Comparison of ENCODE assay signal across 14 cellular contexts in the genomic region with DNA sequence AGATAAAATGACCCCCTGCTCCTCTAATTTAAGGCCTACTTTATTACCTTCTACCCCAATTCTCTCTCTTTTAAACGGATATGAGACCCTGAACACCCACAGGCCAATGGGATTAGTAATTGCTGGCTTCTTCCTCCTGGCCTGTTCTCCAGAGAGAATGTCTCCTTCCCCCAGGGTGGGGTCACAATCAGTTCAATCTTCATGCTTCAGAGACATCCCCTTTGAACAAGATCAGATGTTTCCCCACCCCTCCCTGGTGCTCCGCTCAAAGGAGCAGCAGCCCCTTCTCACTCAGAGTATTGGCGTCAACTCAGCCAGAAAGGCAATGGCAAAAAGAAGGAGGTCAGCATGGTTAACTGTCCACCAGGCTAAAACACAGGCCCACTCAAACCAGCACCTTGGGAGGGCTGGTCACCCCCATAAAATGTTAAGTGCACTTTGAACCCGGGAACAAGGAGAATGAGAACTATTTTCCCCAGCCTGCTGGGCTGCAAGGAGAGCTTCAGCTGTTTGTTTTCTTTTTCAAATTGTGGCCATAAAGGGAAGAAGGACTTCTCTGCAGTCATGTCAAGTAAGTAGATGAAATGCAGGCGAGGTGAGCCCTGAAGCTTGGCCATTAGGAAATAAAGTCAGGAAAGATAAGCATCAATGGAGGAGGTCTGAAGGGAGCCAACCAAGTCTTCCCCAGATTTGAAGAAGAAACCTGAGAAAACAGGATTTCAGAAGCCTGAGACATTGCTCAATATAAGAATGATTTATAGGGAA. TPM values are rescaled to one million over a fixed set of nuclear protein-coding genes. Genes with fewer than 3 reads are reported as not detected.
DNase-seq lines count a peak whose midpoint lies in the region; ATAC-seq and TF ChIP-seq lines count a peak whose summit lies in the region.
"Had no signal": no experiment of that assay in that cellular context is flagged by ENCODE, and none has a peak within 500 bp of the region (broad histone marks: within the 10 kb centered on the region; RNA-seq: fewer than 3 reads in every experiment).

No MANE protein-coding gene starts in this region.

- POLR2A ChIA-PET in HEK293 (lab: Yijun Ruan, JAX), result no interaction called here

- H3K36me3 ChIP-seq in HEK293 (ENCODE audit: control insufficient read depth in 2 of 2, insufficient read depth in 1 of 2, low read length in 2 of 2) (peaks cover 3 to 39% of the 10 kb centered on the region in 2 experiments; a peak in 1 of 3 replicates), mesodermal cell (ENCODE audit: control insufficient read depth, insufficient read depth, low read length) (peaks cover 65% of the 10 kb centered on the region), stomach smooth muscle (ENCODE audit: control insufficient read depth in 2 of 2, insufficient read depth in 2 of 2, low read length in 2 of 2) (peaks cover 17 to 24% of the 10 kb centered on the region in 2 donors)

- H3K9ac ChIP-seq in stomach smooth muscle (ENCODE audit: low read length in 2 of 2), result no peak overlapping the region

- DNase-seq in amniotic epithelial cell (ENCODE audit: low read depth), result peak; percentile 71
- DNase-seq in NCI-H2227 treated with DMSO at 0.1 percent for 48 hours (lab: John Stamatoyannopoulos, UW), result no peak
- no peak for DNase-seq in HK-2 (ENCODE audit: unreplicated experiment)
- DNase-seq: activated CD4-positive, alpha-beta T cell treated with anti-CD3 and anti-CD28 coated beads for 4 hours; activated CD8-positive, alpha-beta memory T cell treated with anti-CD3 and anti-CD28 coated beads, Interleukin-2, amount 50 U/mL, for 4 hours; activated naive CD4-positive, alpha-beta T cell; dorsolateral prefrontal cortex; heart right ventricle; psoas muscle; T1000 had no signal

- CTCF ChIA-PET in HEK293 (lab: Yijun Ruan, JAX), result interaction anchor here (0.8 to 1.0 kb wide), 3 partner anchors 91 to 161 kb away, joined by 4 to 5 read pairs (median 4); no protein-coding TSS in a partner anchor

- H3K27ac ChIP-seq in HEK293 (ENCODE audit: extremely low read depth, low read depth, low read length), result no peak overlapping the region
- peak overlapping the region; percentile 64 for H3K27ac ChIP-seq in mesodermal cell (ENCODE audit: low read depth, low read length, severe bottlenecking)
- peak overlapping the region; percentile 82 for H3K27ac ChIP-seq in stomach smooth muscle (ENCODE audit: low read length)
- H3K27ac ChIP-seq: dorsolateral prefrontal cortex, heart right ventricle, psoas muscle had no signal

- TF ChIP-seq CTCF in HEK293 (tag by site-specific recombination; IDR thresholded peaks at IDR 0.05), result no peak

- H3K4me3 ChIP-seq in HEK293 (ENCODE audit: low read depth, low read length), result no peak overlapping the region
- H3K4me3 ChIP-seq in mesodermal cell (ENCODE audit: extremely low read depth, insufficient read depth, low read length, poor library complexity, severe bottlenecking), result no peak overlapping the region
- no peak overlapping the region for H3K4me3 ChIP-seq in stomach smooth muscle (ENCODE audit: low read length in 2 of 2)
- H3K4me3 ChIP-seq: dorsolateral prefrontal cortex, heart right ventricle, psoas muscle had no signal

- ATAC-seq in GM18907 (IDR thresholded peaks at IDR 0.05; ENCODE audit: unreplicated experiment), result no peak
- ATAC-seq: heart right ventricle, psoas muscle had no signal

- H3K9me3 ChIP-seq in HEK293 (ENCODE audit: control insufficient read depth, insufficient read depth, low read depth, low read length), result no peaks in the 10 kb centered on the region
- peaks cover 8% of the 10 kb centered on the region for H3K9me3 ChIP-seq in mesodermal cell (ENCODE audit: control insufficient read depth, low read length)
- no peaks in the 10 kb centered on the region for H3K9me3 ChIP-seq in stomach smooth muscle (ENCODE audit: control insufficient read depth in 2 of 2, low read length in 2 of 2)
- H3K9me3 ChIP-seq: heart right ventricle, psoas muscle had no signal

- peaks cover 11% of the 10 kb centered on the region for H3K4me1 ChIP-seq in HEK293 (ENCODE audit: control insufficient read depth, insufficient read depth, low read length)
- H3K4me1 ChIP-seq in mesodermal cell (ENCODE audit: control insufficient read depth, insufficient read depth, low read length, poor library complexity, severe bottlenecking), result peaks cover 34% of the 10 kb centered on the region
- H3K4me1 ChIP-seq in stomach smooth muscle (ENCODE audit: control insufficient read depth, insufficient read depth, low read length), result peaks cover 60% of the 10 kb centered on the region

- H3K27me3 ChIP-seq in stomach smooth muscle (ENCODE audit: control insufficient read depth in 1 of 2, insufficient read depth in 2 of 2, low read length in 2 of 2), result no peaks in the 10 kb centered on the region
- H3K27me3 ChIP-seq: dorsolateral prefrontal cortex, heart right ventricle had no signal

- 75 to 79% methylated on average over 2 to 4 of the region's 5 CpGs for WGBS in mesodermal cell (ENCODE audit: insufficient coverage in 2 of 2), 2 experiments

TF ChIP-seq in HEK293, 187 proteins besides CTCF, POLR2A, EP300 and RAD21:
- TF ChIP-seq ZBTB20 (tag by site-specific recombination; IDR thresholded peaks at IDR 0.05) (peak; percentile 67), ZNF274 (IDR thresholded peaks at IDR 0.05; ENCODE audit: low read length) (no peak), ZNF274 (tag by site-specific recombination; IDR thresholded peaks at IDR 0.05; ENCODE audit: borderline replicate concordance) (no peak), ZNF423 (tag by site-specific recombination; IDR thresholded peaks at IDR 0.05) (no peak), ZFP41 (tag by site-specific recombination; IDR thresholded peaks at IDR 0.05; ENCODE audit: borderline replicate concordance) (no peak), TCF7L2 (IDR thresholded peaks at IDR 0.05; ENCODE audit: borderline replicate concordance, low read depth, low read length) (peak; percentile 27; the same call in 1 of the 2 replicates), ZNF354C (tag by site-specific recombination; IDR thresholded peaks at IDR 0.05; ENCODE audit: borderline replicate concordance, low read depth) (no peak), SP7 (tag by site-specific recombination; IDR thresholded peaks at IDR 0.05) (no peak), TRIM28 (IDR thresholded peaks at IDR 0.05; ENCODE audit: borderline replicate concordance, low read length) (no peak), FEZF1 (tag by site-specific recombination; IDR thresholded peaks at IDR 0.05) (peak; percentile 75), ZBTB21 (tag by site-specific recombination; IDR thresholded peaks at IDR 0.05) (no peak), KLF17 (tag by site-specific recombination; IDR thresholded peaks at IDR 0.05) (0 out of 2 replicates have a peak, but pooled peaks have one; percentile 22), ZNF544 (tag by site-specific recombination; IDR thresholded peaks at IDR 0.05) (no peak), ZNF585B (tag by site-specific recombination; IDR thresholded peaks at IDR 0.05) (no peak), ZNF138 (tag by site-specific recombination; IDR thresholded peaks at IDR 0.05; ENCODE audit: borderline replicate concordance) (no peak), ZIC2 (tag by site-specific recombination; IDR thresholded peaks at IDR 0.05) (peak; percentile 54)
- TF ChIP-seq, protein P1, sequence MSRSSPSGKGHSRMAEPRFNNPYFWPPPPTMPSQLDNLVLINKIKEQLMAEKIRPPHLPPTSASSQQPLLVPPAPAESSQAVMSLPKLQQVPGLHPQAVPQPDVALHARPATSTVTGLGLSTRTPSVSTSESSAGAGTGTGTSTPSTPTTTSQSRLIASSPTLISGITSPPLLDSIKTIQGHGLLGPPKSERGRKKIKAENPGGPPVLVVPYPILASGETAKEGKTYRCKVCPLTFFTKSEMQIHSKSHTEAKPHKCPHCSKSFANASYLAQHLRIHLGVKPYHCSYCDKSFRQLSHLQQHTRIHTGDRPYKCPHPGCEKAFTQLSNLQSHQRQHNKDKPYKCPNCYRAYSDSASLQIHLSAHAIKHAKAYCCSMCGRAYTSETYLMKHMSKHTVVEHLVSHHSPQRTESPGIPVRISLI (tag by site-specific recombination; IDR thresholded peaks at IDR 0.05), result no peak
- TF ChIP-seq, protein P2, sequence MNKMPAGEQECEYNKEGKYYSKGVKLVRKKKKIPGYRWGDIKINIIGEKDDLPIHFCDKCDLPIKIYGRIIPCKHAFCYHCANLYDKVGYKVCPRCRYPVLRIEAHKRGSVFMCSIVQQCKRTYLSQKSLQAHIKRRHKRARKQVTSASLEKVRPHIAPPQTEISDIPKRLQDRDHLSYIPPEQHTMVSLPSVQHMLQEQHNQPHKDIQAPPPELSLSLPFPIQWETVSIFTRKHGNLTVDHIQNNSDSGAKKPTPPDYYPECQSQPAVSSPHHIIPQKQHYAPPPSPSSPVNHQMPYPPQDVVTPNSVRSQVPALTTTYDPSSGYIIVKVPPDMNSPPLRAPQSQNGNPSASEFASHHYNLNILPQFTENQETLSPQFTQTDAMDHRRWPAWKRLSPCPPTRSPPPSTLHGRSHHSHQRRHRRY (tag by site-specific recombination; IDR thresholded peaks at IDR 0.05), result no peak

RNA-seq across cellular contexts. Expression of gene LHFPL2, which starts 20.1 kb away (rescaled TPM):
- 40.1 TPM for polyA plus RNA-seq in mesodermal cell (2013, experiment 1 of 2)
- polyA plus RNA-seq in mesodermal cell (2013, experiment 2 of 2), result 47.4 TPM
